In the genomic region with DNA sequence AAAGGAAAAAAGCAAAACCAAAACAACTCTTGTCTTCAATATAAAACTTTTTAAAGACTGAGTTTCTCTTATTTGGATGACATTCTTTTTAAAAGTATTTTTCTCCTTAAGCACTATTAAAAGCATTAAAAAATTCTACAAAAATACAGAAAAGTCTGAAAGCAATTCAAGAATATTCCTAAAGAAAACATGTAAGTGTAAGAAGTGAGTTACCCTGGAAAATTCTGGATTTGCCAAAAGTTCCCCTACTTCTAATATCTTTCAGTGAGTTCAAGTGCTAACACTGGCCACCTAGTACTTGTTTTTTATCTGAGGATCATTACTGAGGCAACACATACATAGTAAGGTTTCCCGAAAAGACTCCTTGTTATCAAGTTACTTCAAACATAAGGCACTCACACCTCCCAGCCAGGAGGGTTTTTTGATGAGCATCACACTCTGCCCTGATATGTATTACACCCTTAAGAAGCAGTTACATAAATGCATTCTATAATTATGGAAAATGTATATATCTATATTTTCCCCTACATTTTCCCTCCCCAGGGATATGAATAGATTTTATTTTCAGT, we compare ENCODE assay signal across 11 cellular contexts.
DNase-seq lines count a peak whose midpoint lies in the region; ATAC-seq, FAIRE-seq and TF ChIP-seq lines count a peak whose summit lies in the region.
"Had no signal": no experiment of that assay in that cellular context is flagged by ENCODE, and none has a peak within 500 bp of the region (broad histone marks: within the 10 kb centered on the region; RNA-seq: fewer than 3 reads in every experiment).

No MANE protein-coding gene starts in this region.

- no peak for TF ChIP-seq POLR2A in breast epithelium (IDR thresholded peaks at IDR 0.05)
- TF ChIP-seq POLR2A in upper lobe of left lung (IDR thresholded peaks at IDR 0.05): no peak

- TF ChIP-seq CTCF in breast epithelium (IDR thresholded peaks at IDR 0.05) (no peak), MCF 10A (IDR thresholded peaks at IDR 0.05; ENCODE audit: unreplicated experiment) (no peak), astrocyte (IDR thresholded peaks at IDR 0.05; ENCODE audit: insufficient read depth, low read depth, low read length) (no peak), upper lobe of left lung (IDR thresholded peaks at IDR 0.05) (no peak), endothelial cell (IDR thresholded peaks at IDR 0.05; ENCODE audit: unreplicated experiment) (no peak)

- H2AFZ ChIP-seq in astrocyte (ENCODE audit: low read depth, low read length): no peak overlapping the region
- H2AFZ ChIP-seq: PC-9 had no signal

- peak overlapping the region in 2 of 3 donors; percentile 26 to 29 for H3K4me3 ChIP-seq in breast epithelium
- H3K4me3 ChIP-seq in astrocyte (ENCODE audit: insufficient read depth, low read depth, low read length): no peak overlapping the region
- no peak overlapping the region for H3K4me3 ChIP-seq in mucosa of stomach (ENCODE audit: low read length)
- peak overlapping the region in 1 of 4 donors; percentile 20 for H3K4me3 ChIP-seq in upper lobe of left lung
- H3K4me3 ChIP-seq: PC-9 had no signal

- peak in 1 of 4 donors; percentile 52 for TF ChIP-seq EP300 in upper lobe of left lung (IDR thresholded peaks at IDR 0.05)

- peak in 1 of 2 donors; percentile 25 for ATAC-seq in upper lobe of left lung (ENCODE audit: low FRiP score in 2 of 2)
- no peak for ATAC-seq in GM19324 (IDR thresholded peaks at IDR 0.05; ENCODE audit: low FRiP score, unreplicated experiment)
- ATAC-seq in HG02759 (IDR thresholded peaks at IDR 0.05; ENCODE audit: unreplicated experiment): no peak
- ATAC-seq: naive thymus-derived CD8-positive, alpha-beta T cell had no signal

- H3K9ac ChIP-seq in astrocyte (ENCODE audit: low read length): peak overlapping the region; percentile 66
- peak overlapping the region; percentile 27 for H3K9ac ChIP-seq in mucosa of stomach (ENCODE audit: low read length)

- POLR2A ChIA-PET in MCF 10A (lab: Yijun Ruan, JAX): interaction anchor here (0.7 kb wide), 2 partner anchors 10 to 634 kb away, joined by 3 to 4 read pairs; no protein-coding TSS in a partner anchor

- no peaks in the 10 kb centered on the region for H3K9me3 Mint-ChIP-seq in MCF 10A (ENCODE audit: unreplicated experiment)
- H3K9me3 Mint-ChIP-seq in astrocyte (ENCODE audit: unreplicated experiment): no peaks in the 10 kb centered on the region
- H3K9me3 Mint-ChIP-seq in endothelial cell (ENCODE audit: unreplicated experiment): no peaks in the 10 kb centered on the region
- H3K9me3 Mint-ChIP-seq: naive thymus-derived CD8-positive, alpha-beta T cell had no signal

- no peak overlapping the region for H3K27ac Mint-ChIP-seq in MCF 10A (ENCODE audit: low read depth, unreplicated experiment)
- no peak overlapping the region for H3K27ac Mint-ChIP-seq in astrocyte (ENCODE audit: unreplicated experiment)
- H3K27ac Mint-ChIP-seq in endothelial cell (ENCODE audit: unreplicated experiment): no peak overlapping the region
- H3K27ac Mint-ChIP-seq: activated naive CD8-positive, alpha-beta T cell; naive thymus-derived CD8-positive, alpha-beta T cell had no signal

- no peaks in the 10 kb centered on the region for H3K36me3 ChIP-seq in breast epithelium
- no peaks in the 10 kb centered on the region for H3K36me3 ChIP-seq in astrocyte (ENCODE audit: insufficient read depth, low read length)
- no peaks in the 10 kb centered on the region for H3K36me3 ChIP-seq in mucosa of stomach (ENCODE audit: control insufficient read depth, insufficient read depth, low read length)
- H3K36me3 ChIP-seq in upper lobe of left lung: no peaks in the 10 kb centered on the region

- peaks cover 17% of the 10 kb centered on the region for H4K20me1 ChIP-seq in astrocyte (ENCODE audit: insufficient read depth, low read length)

- DNase-seq in breast epithelium (ENCODE audit: low spot score in 2 of 2) (no peak), MCF 10A (ENCODE audit: unreplicated experiment) (no peak), astrocyte (ENCODE audit: low read depth) (peak; percentile 34), upper lobe of left lung (no peak), endothelial cell (ENCODE audit: low spot score) (no peak)
- DNase-seq: naive thymus-derived CD8-positive, alpha-beta T cell; PC-9 had no signal

- H3K27me3 Mint-ChIP-seq in MCF 10A (ENCODE audit: insufficient read depth, unreplicated experiment) (no peaks in the 10 kb centered on the region), astrocyte (ENCODE audit: low read depth, unreplicated experiment) (no peaks in the 10 kb centered on the region), endothelial cell (ENCODE audit: unreplicated experiment) (no peaks in the 10 kb centered on the region)
- H3K27me3 Mint-ChIP-seq: activated naive CD8-positive, alpha-beta T cell; naive thymus-derived CD8-positive, alpha-beta T cell had no signal

- CTCF ChIA-PET in MCF 10A (lab: Yijun Ruan, JAX): interaction anchor here (0.5 to 0.8 kb wide), 3 partner anchors 32 to 1747 kb away, joined by 3 to 4 read pairs (median 3); no protein-coding TSS in a partner anchor

- intact Hi-C loops in breast epithelium (cut with DNase I; ENCODE audit: low total_unique reads) (no loop called here), MCF 10A (cut with micrococcal nuclease) (no loop called here)

- H3K4me3 Mint-ChIP-seq in MCF 10A (ENCODE audit: unreplicated experiment) (no peak overlapping the region), astrocyte (ENCODE audit: unreplicated experiment) (no peak overlapping the region), endothelial cell (ENCODE audit: unreplicated experiment) (no peak overlapping the region)
- H3K4me3 Mint-ChIP-seq: activated naive CD8-positive, alpha-beta T cell; naive thymus-derived CD8-positive, alpha-beta T cell had no signal

- H3K27me3 ChIP-seq in breast epithelium (no peaks in the 10 kb centered on the region), astrocyte (ENCODE audit: insufficient read depth, low read length) (no peaks in the 10 kb centered on the region), mucosa of stomach (ENCODE audit: control insufficient read depth, insufficient read depth, low read length) (peaks cover 8% of the 10 kb centered on the region), upper lobe of left lung (no peaks in the 10 kb centered on the region)

- H3K4me1 Mint-ChIP-seq in MCF 10A (ENCODE audit: insufficient read depth, unreplicated experiment) (peaks cover 22% of the 10 kb centered on the region), astrocyte (ENCODE audit: low read depth, unreplicated experiment) (peaks cover 24% of the 10 kb centered on the region), endothelial cell (ENCODE audit: unreplicated experiment) (no peaks in the 10 kb centered on the region)

- H3K9me3 ChIP-seq in breast epithelium (no peaks in the 10 kb centered on the region), astrocyte (ENCODE audit: insufficient read depth, low read depth, low read length) (no peaks in the 10 kb centered on the region), mucosa of stomach (ENCODE audit: control insufficient read depth, low read length) (no peaks in the 10 kb centered on the region), upper lobe of left lung (no peaks in the 10 kb centered on the region)

- 57 to 60% methylated on average over 1 of the region's 1 CpG for WGBS in upper lobe of left lung, 2 donors

- H3K27ac ChIP-seq in breast epithelium (peak overlapping the region; percentile 77 to 85), astrocyte (ENCODE audit: low read depth, low read length) (peak overlapping the region; percentile 54), upper lobe of left lung (peak overlapping the region; percentile 77 to 84 (median 80))
- H3K27ac ChIP-seq: PC-9 had no signal

- H3K79me2 ChIP-seq in astrocyte (ENCODE audit: insufficient read depth, low read length): peaks cover 56% of the 10 kb centered on the region

- H3K36me3 Mint-ChIP-seq in MCF 10A (ENCODE audit: insufficient read depth, unreplicated experiment) (no peaks in the 10 kb centered on the region), astrocyte (ENCODE audit: low read depth, unreplicated experiment) (no peaks in the 10 kb centered on the region), endothelial cell (ENCODE audit: low read depth, unreplicated experiment) (no peaks in the 10 kb centered on the region)
- H3K36me3 Mint-ChIP-seq: activated naive CD8-positive, alpha-beta T cell; naive thymus-derived CD8-positive, alpha-beta T cell had no signal

- BruUV-seq in MCF 10A (replicated peaks; lab: Mats Ljungman, UMichigan): no TSS peak

- H3K4me1 ChIP-seq in breast epithelium (no peaks in the 10 kb centered on the region), astrocyte (ENCODE audit: insufficient read depth, low read length) (peaks cover 23% of the 10 kb centered on the region), mucosa of stomach (ENCODE audit: control insufficient read depth, insufficient read depth, low read length) (peaks cover 13% of the 10 kb centered on the region), upper lobe of left lung (peaks cover 13 to 50% (median 25%) of the 10 kb centered on the region in 4 donors)

- FAIRE-seq in astrocyte (lab: Jason Lieb, UNC): no peak

- peak overlapping the region; percentile 80 for H3K4me2 ChIP-seq in astrocyte (ENCODE audit: low read length)
- H3K4me2 ChIP-seq: PC-9 had no signal

Comparison
In these comparisons a context has a peak if more than half of its experiments do, and no peak if none do; other contexts are left out.
1. H3K4me3 ChIP-seq: peak in breast epithelium (2 of 3); none in astrocyte (single experiment) and mucosa of stomach (single experiment).
2. Peak in every context shown above with its lines, with median percentiles within 50 percentile points of each other: H3K27ac ChIP-seq.